9 cellular contexts compared by ENCODE assay signal in genomic region chr7:99580778-99581332, GRCh38. TPM values are rescaled to one million over a fixed set of nuclear protein-coding genes. Genes with fewer than 3 reads are reported as not detected.
DNase-seq lines count a peak whose midpoint lies in the region; ATAC-seq and TF ChIP-seq lines count a peak whose summit lies in the region.
"Not testable (repeated sequence)": the region's sequence is repeated elsewhere in the genome, so short reads cannot be mapped to it uniquely, and the experiment has no call there.
"Had no signal": no experiment of that assay in that cellular context is flagged by ENCODE, and none has a peak within 500 bp of the region (broad histone marks: within the 10 kb centered on the region; RNA-seq: fewer than 3 reads in every experiment).

No MANE protein-coding gene starts in this region.

- not testable (repeated sequence) for H3K4me1 Mint-ChIP-seq in endodermal cell
- peaks cover 0 to 24% (median 17%) of the 10 kb centered on the region in 7 donors for H3K4me1 Mint-ChIP-seq in naive thymus-derived CD4-positive, alpha-beta T cell

- H3K36me3 ChIP-seq in H7 (replicated peaks; ENCODE audit: control insufficient read depth, insufficient read depth, low read length); WERI-Rb-1; ascending aorta; endodermal cell (ENCODE audit: control insufficient read depth, insufficient read depth, low read length); iPS-18a (ENCODE audit: control insufficient read depth, low read depth, low read length); naive thymus-derived CD4-positive, alpha-beta T cell (ENCODE audit: control insufficient read depth in 2 of 3, insufficient read depth in 3 of 3, low read length in 3 of 3); skeletal muscle tissue (ENCODE audit: control insufficient read depth in 3 of 3, insufficient read depth in 3 of 3, low read length in 3 of 3); aorta (ENCODE audit: control insufficient read depth in 1 of 2, insufficient read depth in 2 of 2, low read length in 1 of 2): not testable (repeated sequence)

- H3K4me1 ChIP-seq in ascending aorta; endodermal cell (ENCODE audit: control insufficient read depth, insufficient read depth, low read length); naive thymus-derived CD4-positive, alpha-beta T cell (ENCODE audit: control insufficient read depth in 2 of 2, insufficient read depth in 2 of 2, low read length in 2 of 2); aorta (ENCODE audit: control insufficient read depth in 1 of 2, insufficient read depth in 2 of 2, low read length in 2 of 2): not testable (repeated sequence)
- H3K4me1 ChIP-seq in iPS-18a (ENCODE audit: control insufficient read depth, low read depth, low read length) (peaks cover 11% of the 10 kb centered on the region), skeletal muscle tissue (ENCODE audit: control insufficient read depth in 3 of 3, insufficient read depth in 3 of 3, low read length in 3 of 3) (peaks cover 14 to 21% (median 18%) of the 10 kb centered on the region in 3 donors)

- not testable (repeated sequence) for H3K27me3 Mint-ChIP-seq in endodermal cell (ENCODE audit: insufficient read depth); naive thymus-derived CD4-positive, alpha-beta T cell

- peak overlapping the region; percentile 89 for H3K27ac Mint-ChIP-seq in endodermal cell
- peak overlapping the region; percentile 35 to 96 (median 86) for H3K27ac Mint-ChIP-seq in naive thymus-derived CD4-positive, alpha-beta T cell

- peak overlapping the region; percentile 40 for H3K27ac ChIP-seq in WERI-Rb-1
- not testable (repeated sequence) for H3K27ac ChIP-seq in ascending aorta; endodermal cell (ENCODE audit: low read depth, low read length); iPS-18a (ENCODE audit: low read length); skeletal muscle tissue (ENCODE audit: low read depth, low read length); aorta (ENCODE audit: low read depth in 1 of 2, low read length in 2 of 2)
- H3K27ac ChIP-seq in naive thymus-derived CD4-positive, alpha-beta T cell (ENCODE audit: low read depth, low read length): peak overlapping the region; percentile 73

- H3K4me3 ChIP-seq in H7 (ENCODE audit: insufficient read depth, low read depth, low read length) (peak overlapping the region; percentile 47), WERI-Rb-1 (ENCODE audit: low read depth, low read length) (peak overlapping the region; percentile 75), ascending aorta (peak overlapping the region; percentile 80 to 87), endodermal cell (ENCODE audit: low read length) (peak overlapping the region; percentile 82), iPS-18a (ENCODE audit: low read length) (peak overlapping the region; percentile 77), skeletal muscle tissue (ENCODE audit: low read length in 3 of 3) (peak overlapping the region; percentile 71 to 86 (median 82)), aorta (ENCODE audit: low read length in 2 of 2) (peak overlapping the region; percentile 24 to 69)
- peak overlapping the region; percentile 77 for H3K4me3 ChIP-seq in naive thymus-derived CD4-positive, alpha-beta T cell (ENCODE audit: low read length)

- H3K9ac ChIP-seq in endodermal cell (ENCODE audit: extremely low read depth, low read length, poor library complexity, severe bottlenecking) (peak overlapping the region; percentile 21), iPS-18a (ENCODE audit: low read length) (peak overlapping the region; percentile 79), skeletal muscle tissue (ENCODE audit: low read depth in 1 of 3, low read length in 3 of 3) (peak overlapping the region; percentile 68 to 84 (median 75))

- not testable (repeated sequence) for DNase-seq in H7; WERI-Rb-1; ascending aorta (ENCODE audit: low spot score in 2 of 2); endodermal cell; naive thymus-derived CD4-positive, alpha-beta T cell; aorta

- not testable (repeated sequence) for TF ChIP-seq CTCF in WERI-Rb-1 (IDR thresholded peaks at IDR 0.05; ENCODE audit: low read depth, low read length); ascending aorta (IDR thresholded peaks at IDR 0.05); endodermal cell (conservative IDR thresholded peaks at IDR 0.05)

- H3K4me3 Mint-ChIP-seq in endodermal cell: peak overlapping the region; percentile 74
- peak overlapping the region; percentile 87 to 98 (median 94) for H3K4me3 Mint-ChIP-seq in naive thymus-derived CD4-positive, alpha-beta T cell

- CTCF ChIA-PET in naive thymus-derived CD4-positive, alpha-beta T cell (lab: Charles Lee): interaction anchor here (0.6 to 1.4 kb wide), 7 partner anchors 16 to 1765 kb away, joined by 3 to 5 read pairs (median 3); partner anchors contain the start of genes BUD31, PDAP1 and ZKSCAN5

- intact Hi-C loops in ascending aorta (cut with DNase I); aorta (cut with DNase I): not testable (repeated sequence)
- intact Hi-C loops in naive thymus-derived CD4-positive, alpha-beta T cell (cut with micrococcal nuclease): loop anchor here in 1 of 2 donors (1.0 to 5.0 kb wide), 4 partner anchors 22 to 199 kb away; partner anchors contain the start of gene ZSCAN25

- POLR2A ChIA-PET in naive thymus-derived CD4-positive, alpha-beta T cell (lab: Charles Lee): interaction anchor here (0.6 to 3.8 kb wide), 9 partner anchors 10 to 82 kb away, joined by 3 to 37 read pairs (median 4); partner anchors contain the start of genes FAM200A, ZKSCAN5, ZNF655 and ZSCAN25

- H3K9me3 ChIP-seq in WERI-Rb-1 (ENCODE audit: severe bottlenecking); ascending aorta; endodermal cell (ENCODE audit: control insufficient read depth, low read length); iPS-18a (ENCODE audit: control insufficient read depth, low read depth, low read length); naive thymus-derived CD4-positive, alpha-beta T cell (ENCODE audit: control insufficient read depth in 2 of 3, low read length in 3 of 3); skeletal muscle tissue (ENCODE audit: control insufficient read depth in 3 of 3, low read length in 3 of 3); aorta (ENCODE audit: control insufficient read depth, low read length): not testable (repeated sequence)

- ATAC-seq in naive thymus-derived CD4-positive, alpha-beta T cell; aorta (ENCODE audit: low FRiP score): not testable (repeated sequence)

- H3K9me3 Mint-ChIP-seq in endodermal cell; naive thymus-derived CD4-positive, alpha-beta T cell: not testable (repeated sequence)

- not testable (repeated sequence) for H3K36me3 Mint-ChIP-seq in endodermal cell (ENCODE audit: low read depth); naive thymus-derived CD4-positive, alpha-beta T cell

- H3K27me3 ChIP-seq in H7 (ENCODE audit: control insufficient read depth, insufficient read depth, low read length); WERI-Rb-1 (ENCODE audit: insufficient read depth, low read depth, severe bottlenecking); ascending aorta; iPS-18a (ENCODE audit: control insufficient read depth, insufficient read depth, low read length); naive thymus-derived CD4-positive, alpha-beta T cell (ENCODE audit: control insufficient read depth in 2 of 2, insufficient read depth in 2 of 2, low read length in 2 of 2); skeletal muscle tissue (ENCODE audit: control insufficient read depth in 3 of 3, insufficient read depth in 3 of 3, low read length in 3 of 3); aorta (ENCODE audit: control insufficient read depth in 1 of 2, insufficient read depth in 2 of 2, low read length in 1 of 2): not testable (repeated sequence)
- H3K27me3 ChIP-seq in endodermal cell (ENCODE audit: control insufficient read depth, insufficient read depth, low read length, poor library complexity, severe bottlenecking): peaks cover 18% of the 10 kb centered on the region

- WGBS in endodermal cell (ENCODE audit: insufficient coverage in 1 of 2, insufficient read length in 1 of 2), 2 experiments: 61 to 71% methylated on average over 2 of the region's 4 CpGs
- 41 to 43% methylated on average over 4 of the region's 4 CpGs for WGBS in aorta, 2 donors

RNA-seq across cellular contexts. Expression of gene TMEM225B, which starts 17.2 kb away (rescaled TPM):
- total RNA-seq in H7 (2014; rRNA removed; shearing (Covaris generic)): 0.48 and 0.52 TPM in 2 replicates
- total RNA-seq in ascending aorta: 0.43 TPM
- 1 to 10 TPM in 1 of 2 donors, under 1 TPM in 1; 0.26 to 3.2 TPM for total RNA-seq in endodermal cell
- polyA plus RNA-seq in endodermal cell (2013, experiment 1 of 2): 1.2 TPM
- polyA plus RNA-seq in endodermal cell (2013, experiment 2 of 2): 1.2 TPM
- 1 to 10 TPM in 1 of 5 experiments, under 1 TPM in 3, not detected in 1; 0.80 to 1.9 (median 0.90) TPM for total RNA-seq in naive thymus-derived CD4-positive, alpha-beta T cell
- polyA plus RNA-seq in naive thymus-derived CD4-positive, alpha-beta T cell: 1 to 10 TPM in 1 of 2 donors, under 1 TPM in 1; 0.44 to 2.5 TPM
- total RNA-seq in skeletal muscle tissue: 0.52 TPM
- 1 to 10 TPM in 1 of 2 donors, under 1 TPM in 1; 0.52 to 1.7 TPM for total RNA-seq in aorta
- 1 to 10 TPM in 1 of 2 donors, under 1 TPM in 1; 0.63 to 1.3 TPM for polyA plus RNA-seq in aorta
- total RNA-seq: HT1080 had no signal

RNA-seq across cellular contexts. Expression of gene ZNF655, which starts 22.4 kb away (rescaled TPM):
- total RNA-seq in H7 (2014; rRNA removed; shearing (Covaris generic)): 37.6 and 58.6 TPM in 2 replicates
- total RNA-seq in ascending aorta (37.9 TPM), endodermal cell (10 to 100 TPM; 57.0 to 58.2 TPM), skeletal muscle tissue (31.3 TPM), aorta (10 to 100 TPM; 78.9 to 93.1 TPM)
- polyA plus RNA-seq in endodermal cell (2013, experiment 1 of 2): 42.6 TPM
- polyA plus RNA-seq in endodermal cell (2013, experiment 2 of 2): 46.1 TPM
- 100 to 1,000 TPM; 110 to 165 (median 157) TPM for total RNA-seq in naive thymus-derived CD4-positive, alpha-beta T cell
- polyA plus RNA-seq in naive thymus-derived CD4-positive, alpha-beta T cell: 10 to 100 TPM; 65.8 to 81.7 TPM
- 10 to 100 TPM; 47.7 to 52.3 TPM for polyA plus RNA-seq in aorta

RNA-seq across cellular contexts. Expression of gene FAM200A, which starts 28.9 kb away (rescaled TPM):
- total RNA-seq in H7 (2014; rRNA removed; shearing (Covaris generic)): 7.2 and 8.1 TPM in 2 replicates
- total RNA-seq in ascending aorta: 0.64 TPM
- total RNA-seq in endodermal cell: 1 to 10 TPM; 7.7 to 8.3 TPM
- 14.6 TPM for polyA plus RNA-seq in endodermal cell (2013, experiment 1 of 2)
- polyA plus RNA-seq in endodermal cell (2013, experiment 2 of 2): 14.9 TPM
- 10 to 100 TPM in 2 of 5 experiments, 1 to 10 TPM in 3; 1.9 to 13.6 (median 5.0) TPM for total RNA-seq in naive thymus-derived CD4-positive, alpha-beta T cell
- polyA plus RNA-seq in naive thymus-derived CD4-positive, alpha-beta T cell: 1 to 10 TPM; 5.9 to 7.6 TPM
- total RNA-seq in skeletal muscle tissue: 6.8 TPM
- total RNA-seq in aorta: 1 to 10 TPM; 3.0 to 5.9 TPM
- 1 to 10 TPM; 2.3 to 3.2 TPM for polyA plus RNA-seq in aorta

RNA-seq across cellular contexts. Expression of gene ZSCAN25, which starts 35.9 kb away (rescaled TPM):
- total RNA-seq in H7 (2014; rRNA removed; shearing (Covaris generic)): 12.5 and 13.2 TPM in 2 replicates
- total RNA-seq in ascending aorta: 10.3 TPM
- total RNA-seq in endodermal cell: 10 to 100 TPM; 22.2 to 23.1 TPM
- 12.4 TPM for polyA plus RNA-seq in endodermal cell (2013, experiment 1 of 2)
- polyA plus RNA-seq in endodermal cell (2013, experiment 2 of 2): 11.9 TPM
- 10 to 100 TPM; 33.9 to 51.6 (median 43.8) TPM for total RNA-seq in naive thymus-derived CD4-positive, alpha-beta T cell
- 10 to 100 TPM; 15.5 to 20.6 TPM for polyA plus RNA-seq in naive thymus-derived CD4-positive, alpha-beta T cell
- 11.0 TPM for total RNA-seq in skeletal muscle tissue
- total RNA-seq in aorta: 10 to 100 TPM; 16.2 to 22.5 TPM
- polyA plus RNA-seq in aorta: 1 to 10 TPM; 2.1 to 7.4 TPM

Comparison
In these comparisons a context has a peak if more than half of its experiments do, and no peak if none do; other contexts are left out.
1. H3K9ac ChIP-seq: peak in every context shown above with its lines; median percentile 79 in iPS-18a; 75 in skeletal muscle tissue; 21 in endodermal cell.